ENCODE assay signal across 18 cellular contexts in the genomic region with DNA sequence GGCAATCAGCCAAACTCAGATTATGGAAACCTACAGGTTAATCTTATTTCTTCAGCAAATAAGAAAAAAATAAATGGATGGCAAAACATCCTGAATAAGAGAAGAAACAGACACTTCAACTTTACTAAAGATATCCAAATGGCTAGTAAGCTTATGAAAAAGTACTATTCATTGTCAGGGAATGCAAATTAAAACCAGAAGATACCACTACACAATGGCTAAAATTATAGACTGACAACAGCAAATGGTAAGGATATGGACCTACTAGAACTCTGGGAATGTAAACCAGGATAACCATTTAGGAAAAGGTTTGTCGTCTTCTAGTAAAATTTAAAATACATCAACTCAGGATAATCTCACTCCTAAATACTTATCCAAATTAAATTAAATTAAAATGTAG. TPM values are rescaled to one million over a fixed set of nuclear protein-coding genes. Genes with fewer than 3 reads are reported as not detected.
A peak's percentile ranks its signal among the peaks of the same experiment; 100 is the strongest.
DNase-seq lines count a peak whose midpoint lies in the region; ATAC-seq, FAIRE-seq and TF ChIP-seq lines count a peak whose summit lies in the region.
"Had no signal": no experiment of that assay in that cellular context is flagged by ENCODE, and none has a peak within 500 bp of the region (broad histone marks: within the 10 kb centered on the region; RNA-seq: fewer than 3 reads in every experiment).

No MANE protein-coding gene starts in this region.

- H3K9me3 ChIP-seq in cardiac muscle cell (ENCODE audit: low read depth) (no peaks in the 10 kb centered on the region), thyroid gland (no peaks in the 10 kb centered on the region)
- H3K9me3 ChIP-seq: Peyer's patch, SJCRH30 had no signal

- intact Hi-C loops in cardiac septum (cut with DNase I) = no loop called here
- intact Hi-C loops in thyroid gland (cut with DNase I) = no loop called here

- peak; percentile 71 for ATAC-seq in SK-N-SH treated with all-trans-retinoic acid at 6 μM for 48 hours
- ATAC-seq in GM18907 (IDR thresholded peaks at IDR 0.05; ENCODE audit: unreplicated experiment) = no peak

- H3K4me3 ChIP-seq in cardiac muscle cell (no peak overlapping the region), thyroid gland (replicated peaks in 1 of 3) (no peak overlapping the region)
- H3K4me3 ChIP-seq: Peyer's patch, SJCRH30 had no signal

- peaks cover 21% of the 10 kb centered on the region for H3K36me3 ChIP-seq in cardiac muscle cell
- H3K36me3 ChIP-seq in thyroid gland = peaks cover 5 to 6% of the 10 kb centered on the region in 2 donors

- H3K27me3 ChIP-seq in cardiac muscle cell (no peaks in the 10 kb centered on the region), thyroid gland (no peaks in the 10 kb centered on the region)
- H3K27me3 ChIP-seq: Peyer's patch, SJCRH30 had no signal

- no peak for DNase-seq in cardiac muscle cell (ENCODE audit: low read depth in 1 of 2, low spot score in 1 of 2)
- DNase-seq in cardiac septum (ENCODE audit: low spot score) = no peak
- no peak for DNase-seq in thyroid gland
- DNase-seq in AG20443 (ENCODE audit: low spot score) = no peak
- DNase-seq: H9, HFFc6, MV-4-11, NCI-H1105 treated with DMSO at 0.1 percent for 48 hours, NCI-H2029 treated with DMSO at 0.1 percent for 48 hours, NCI-H2171, NCI-H345, NCI-H524, NCI-H774, Peyer's patch, SJCRH30 had no signal

- H3K27ac ChIP-seq in cardiac muscle cell = peak overlapping the region; percentile 22
- H3K27ac ChIP-seq in thyroid gland = no peak overlapping the region
- H3K27ac ChIP-seq: Peyer's patch, SJCRH30 had no signal

- TF ChIP-seq CTCF in cardiac muscle cell (IDR thresholded peaks at IDR 0.05; ENCODE audit: low read depth, low read length) (no peak), thyroid gland (IDR thresholded peaks at IDR 0.05) (no peak)

- no peak for TF ChIP-seq POLR2A in thyroid gland (IDR thresholded peaks at IDR 0.05)

- no peaks in the 10 kb centered on the region for H3K4me1 ChIP-seq in cardiac muscle cell (ENCODE audit: low read depth)
- no peaks in the 10 kb centered on the region for H3K4me1 ChIP-seq in thyroid gland
- H3K4me1 ChIP-seq: Peyer's patch, SJCRH30 had no signal

- 98 to 100% methylated on average over 1 of the region's 1 CpG for WGBS in thyroid gland, 2 donors

- FAIRE-seq in islet of Langerhans (lab: Jason Lieb, UNC) = peak; percentile 41

TF ChIP-seq in SK-N-SH treated with all-trans-retinoic acid at 6 μM for 48 hours, 23 proteins besides CTCF, POLR2A, EP300 and RAD21:
- TF ChIP-seq TCF4 (CRISPR knock-in tag; IDR thresholded peaks at IDR 0.05; ENCODE audit: borderline replicate concordance) = no peak
- TF ChIP-seq GLIS3 (CRISPR knock-in tag; IDR thresholded peaks at IDR 0.05) = no peak
- no peak for TF ChIP-seq CSDC2 (CRISPR knock-in tag; IDR thresholded peaks at IDR 0.05)
- no peak for TF ChIP-seq ARNTL (CRISPR knock-in tag; IDR thresholded peaks at IDR 0.05; ENCODE audit: borderline replicate concordance, low read depth)
- TF ChIP-seq, protein P1, sequence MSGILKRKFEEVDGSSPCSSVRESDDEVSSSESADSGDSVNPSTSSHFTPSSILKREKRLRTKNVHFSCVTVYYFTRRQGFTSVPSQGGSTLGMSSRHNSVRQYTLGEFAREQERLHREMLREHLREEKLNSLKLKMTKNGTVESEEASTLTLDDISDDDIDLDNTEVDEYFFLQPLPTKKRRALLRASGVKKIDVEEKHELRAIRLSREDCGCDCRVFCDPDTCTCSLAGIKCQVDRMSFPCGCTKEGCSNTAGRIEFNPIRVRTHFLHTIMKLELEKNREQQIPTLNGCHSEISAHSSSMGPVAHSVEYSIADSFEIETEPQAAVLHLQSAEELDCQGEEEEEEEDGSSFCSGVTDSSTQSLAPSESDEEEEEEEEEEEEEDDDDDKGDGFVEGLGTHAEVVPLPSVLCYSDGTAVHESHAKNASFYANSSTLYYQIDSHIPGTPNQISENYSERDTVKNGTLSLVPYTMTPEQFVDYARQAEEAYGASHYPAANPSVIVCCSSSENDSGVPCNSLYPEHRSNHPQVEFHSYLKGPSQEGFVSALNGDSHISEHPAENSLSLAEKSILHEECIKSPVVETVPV (CRISPR knock-in tag; IDR thresholded peaks at IDR 0.05) = no peak
- no peak for TF ChIP-seq OSR1 (CRISPR knock-in tag; IDR thresholded peaks at IDR 0.05)
- TF ChIP-seq, protein P2, sequence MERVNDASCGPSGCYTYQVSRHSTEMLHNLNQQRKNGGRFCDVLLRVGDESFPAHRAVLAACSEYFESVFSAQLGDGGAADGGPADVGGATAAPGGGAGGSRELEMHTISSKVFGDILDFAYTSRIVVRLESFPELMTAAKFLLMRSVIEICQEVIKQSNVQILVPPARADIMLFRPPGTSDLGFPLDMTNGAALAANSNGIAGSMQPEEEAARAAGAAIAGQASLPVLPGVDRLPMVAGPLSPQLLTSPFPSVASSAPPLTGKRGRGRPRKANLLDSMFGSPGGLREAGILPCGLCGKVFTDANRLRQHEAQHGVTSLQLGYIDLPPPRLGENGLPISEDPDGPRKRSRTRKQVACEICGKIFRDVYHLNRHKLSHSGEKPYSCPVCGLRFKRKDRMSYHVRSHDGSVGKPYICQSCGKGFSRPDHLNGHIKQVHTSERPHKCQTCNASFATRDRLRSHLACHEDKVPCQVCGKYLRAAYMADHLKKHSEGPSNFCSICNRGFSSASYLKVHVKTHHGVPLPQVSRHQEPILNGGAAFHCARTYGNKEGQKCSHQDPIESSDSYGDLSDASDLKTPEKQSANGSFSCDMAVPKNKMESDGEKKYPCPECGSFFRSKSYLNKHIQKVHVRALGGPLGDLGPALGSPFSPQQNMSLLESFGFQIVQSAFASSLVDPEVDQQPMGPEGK (CRISPR knock-in tag; IDR thresholded peaks at IDR 0.05; ENCODE audit: borderline replicate concordance) = no peak

RNA-seq across cellular contexts. Expression of a gene that starts 24.3 kb away (rescaled TPM):
- total RNA-seq in cardiac muscle cell (84.9 and 90.3 TPM in 2 replicates), cardiac septum (83.5 TPM), thyroid gland (10 to 100 TPM; 59.7 to 69.6 (median 67.0) TPM)
- polyA plus RNA-seq in cardiac muscle cell = 153 and 185 TPM in 2 replicates
